In the genomic region with DNA sequence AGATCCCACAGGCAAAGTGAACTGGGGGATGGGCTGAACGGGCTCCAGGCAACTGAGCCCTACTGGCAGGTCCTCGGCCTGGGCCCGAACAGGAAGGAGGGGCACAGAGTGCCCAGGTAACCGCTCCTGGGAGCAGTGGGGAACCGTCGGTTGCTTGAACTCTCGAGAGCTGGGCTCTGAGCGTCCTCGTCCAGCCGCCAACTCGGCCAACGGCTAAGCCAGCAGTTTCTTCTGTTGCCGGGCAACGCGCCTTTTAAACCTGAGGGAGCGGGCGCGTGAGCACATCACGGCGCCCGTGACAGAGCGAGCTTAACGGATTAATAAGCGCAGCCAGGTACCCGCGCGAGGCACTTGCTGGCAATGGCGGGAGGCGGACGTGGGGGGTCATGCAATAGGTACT, we compare ENCODE assay signal across 1 cellular context. TPM values are rescaled to one million over a fixed set of nuclear protein-coding genes. Genes with fewer than 3 reads are reported as not detected.
"Had no signal": no experiment of that assay in that cellular context is flagged by ENCODE, and none has a peak within 500 bp of the region (broad histone marks: within the 10 kb centered on the region; RNA-seq: fewer than 3 reads in every experiment).

Gene GGTLC2, plus strand, starts transcription at position 301 of the 400 bp plus-strand sequence. CDS start 1,732 bp downstream, outside the sequence.

RNA-seq across cellular contexts. Expression of gene GGTLC2, which starts in this region (rescaled TPM):
- polyA plus RNA-seq: GM12878 had no signal
